In genomic region chr5:178371362-178372090, GRCh38 we compare ENCODE assay signal across 21 cellular contexts.
A peak's percentile ranks its signal among the peaks of the same experiment; 100 is the strongest.
DNase-seq lines count a peak whose midpoint lies in the region; ATAC-seq, FAIRE-seq and TF ChIP-seq lines count a peak whose summit lies in the region.
"Had no signal": no experiment of that assay in that cellular context is flagged by ENCODE, and none has a peak within 500 bp of the region (broad histone marks: within the 10 kb centered on the region; RNA-seq: fewer than 3 reads in every experiment).

No MANE protein-coding gene starts in this region.

- H3K9me3 ChIP-seq in liver (ENCODE audit: control insufficient read depth in 4 of 4, low read length in 3 of 4) (no peaks in the 10 kb centered on the region), HepG2 (ENCODE audit: low read length) (no peaks in the 10 kb centered on the region), vagina (no peaks in the 10 kb centered on the region), MM.1S (replicated peaks; ENCODE audit: insufficient read depth, low read length) (no peaks in the 10 kb centered on the region), adrenal gland (replicated peaks in 1 of 3) (no peaks in the 10 kb centered on the region)

- peaks cover 57% of the 10 kb centered on the region for H3K4me1 Mint-ChIP-seq in neural crest cell

- H4K20me1 ChIP-seq in HepG2 (ENCODE audit: insufficient read depth, low read length): no peaks in the 10 kb centered on the region
- H4K20me1 ChIP-seq in MM.1S (ENCODE audit: insufficient read depth, low read length): no peaks in the 10 kb centered on the region

- H3K27ac ChIP-seq in liver (ENCODE audit: low read depth in 1 of 2, low read length in 2 of 2) (peak overlapping the region; percentile 40 to 42), HepG2 (ENCODE audit: extremely low read length, insufficient read depth, low read length) (no peak overlapping the region), vagina (peak overlapping the region; percentile 76), MM.1S (ENCODE audit: low read length) (no peak overlapping the region), adrenal gland (peak overlapping the region in 2 of 5 donors; percentile 18 to 30)
- H3K27ac ChIP-seq: A549, epithelial cell of prostate, KMS-11, parathyroid adenoma had no signal

- H3K36me3 ChIP-seq in liver (ENCODE audit: control insufficient read depth in 4 of 4, insufficient read depth in 3 of 4, low read depth in 1 of 4, low read length in 3 of 4) (no peaks in the 10 kb centered on the region), HepG2 (replicated peaks in 1 of 2; ENCODE audit: control insufficient read depth in 1 of 2, insufficient read depth in 2 of 2, low read length in 2 of 2) (no peaks in the 10 kb centered on the region), vagina (no peaks in the 10 kb centered on the region), MM.1S (replicated peaks; ENCODE audit: insufficient read depth, low read length) (no peaks in the 10 kb centered on the region), adrenal gland (replicated peaks in 1 of 2) (no peaks in the 10 kb centered on the region)

- no peaks in the 10 kb centered on the region for H3F3A ChIP-seq in MM.1S (ENCODE audit: insufficient read depth, low read length)

- H3K36me3 Mint-ChIP-seq in neural crest cell (ENCODE audit: low read depth): peaks cover 8% of the 10 kb centered on the region

- POLR2A ChIA-PET in HepG2 (lab: Yijun Ruan, JAX): no interaction called here

- in situ Hi-C loops in HepG2 (cut with HindIII; ENCODE audit: extremely low pct_ligation_motif_present, low pct_unique_long_range_greater_than_20kb): no loop called here

- H3K9ac ChIP-seq in liver (ENCODE audit: low read depth in 1 of 2, low read length in 2 of 2) (no peak overlapping the region), HepG2 (ENCODE audit: insufficient read depth, low read depth, low read length) (no peak overlapping the region), MM.1S (ENCODE audit: low read length) (no peak overlapping the region)
- H3K9ac ChIP-seq: KMS-11, parathyroid adenoma had no signal

- no peaks in the 10 kb centered on the region for H3K9me2 ChIP-seq in MM.1S (replicated peaks; ENCODE audit: insufficient read depth, low read length)

- FAIRE-seq in HepG2 (lab: Jason Lieb, UNC): no peak
- FAIRE-seq: A549 had no signal

- no peaks in the 10 kb centered on the region for H3K79me2 ChIP-seq in HepG2 (ENCODE audit: insufficient read depth, low read length)
- no peaks in the 10 kb centered on the region for H3K79me2 ChIP-seq in MM.1S (ENCODE audit: low read length)
- H3K79me2 ChIP-seq: parathyroid adenoma had no signal

- CTCF ChIA-PET in HepG2 (lab: Yijun Ruan, JAX; ENCODE audit: low intra/inter-chr PET ratio, low total read pairs): no interaction called here

- BruUV-seq in HepG2 (replicated peaks; lab: Mats Ljungman, UMichigan): no TSS peak

- WGBS in liver: 68% methylated on average over 24 of the region's 24 CpGs
- 23% methylated on average over 11 of the region's 24 CpGs for WGBS in HepG2 (ENCODE audit: low lambda C conversion rate)
- 50 to 61% (median 55%) methylated on average over 13 to 24 of the region's 24 CpGs for WGBS in adrenal gland, 4 donors

- H2AFZ ChIP-seq in HepG2 (ENCODE audit: low read length): no peak overlapping the region
- H2AFZ ChIP-seq in MM.1S (ENCODE audit: low read length): no peak overlapping the region
- H2AFZ ChIP-seq: parathyroid adenoma had no signal

- TF ChIP-seq EP300 in HepG2 (IDR thresholded peaks at IDR 0.05; ENCODE audit: low read depth in 2 of 2, low read length in 2 of 2) (no peak), HepG2 (CRISPR knock-in tag; IDR thresholded peaks at IDR 0.05; ENCODE audit: borderline replicate concordance) (no peak)

- no peak for ATAC-seq in HepG2
- ATAC-seq: A549; activated CD4-positive, CD25-positive, alpha-beta regulatory T cell treated with anti-CD3 and anti-CD28 coated beads, Interleukin-2, amount 50 U/mL, for 24 hours; activated T-helper 17 cell treated with anti-CD3 and anti-CD28 coated beads, Interleukin-2, amount 50 U/mL, for 72 hours had no signal

- TF ChIP-seq RAD21 in liver (IDR thresholded peaks at IDR 0.05) (no peak), HepG2 (CRISPR knock-in tag; IDR thresholded peaks at IDR 0.05) (no peak)

- TF ChIP-seq CTCF in liver (IDR thresholded peaks at IDR 0.05; ENCODE audit: low read depth, low read length, missing input control): no peak
- TF ChIP-seq CTCF in HepG2 (CRISPR knock-in tag; IDR thresholded peaks at IDR 0.05): no peak
- no peak for TF ChIP-seq CTCF in neural crest cell (conservative IDR thresholded peaks at IDR 0.05)
- no peak for TF ChIP-seq CTCF in vagina (IDR thresholded peaks at IDR 0.05)
- no peak for TF ChIP-seq CTCF in MM.1S (IDR thresholded peaks at IDR 0.05; ENCODE audit: low read length)
- no peak for TF ChIP-seq CTCF in adrenal gland (IDR thresholded peaks at IDR 0.05)

- intact Hi-C loops in HepG2 (cut with micrococcal nuclease; ENCODE audit: unreplicated experiment): no loop called here
- intact Hi-C loops in vagina (cut with DNase I): no loop called here
- intact Hi-C loops in adrenal gland (cut with DNase I): no loop called here

- H3K27me3 Mint-ChIP-seq in neural crest cell (ENCODE audit: low read depth): no peaks in the 10 kb centered on the region

- H3K4me2 ChIP-seq in HepG2 (ENCODE audit: low read depth, low read length): no peak overlapping the region
- H3K4me2 ChIP-seq in MM.1S (ENCODE audit: low read depth, low read length): no peak overlapping the region
- H3K4me2 ChIP-seq: A549, KMS-11 had no signal

- peak overlapping the region; percentile 94 for H3K27ac Mint-ChIP-seq in neural crest cell (ENCODE audit: unreplicated experiment)
- H3K27ac Mint-ChIP-seq: activated T-helper 17 cell treated with anti-CD3 and anti-CD28 coated beads, Interleukin-2, amount 50 U/mL, for 72 hours; T-helper 1 cell treated with Interleukin-12 subunit alpha and Interleukin-12 subunit beta and Interleukin-4 antibody, amounts not matched to agents 30 μg/mL and 1 μg/mL, for 36 hours had no signal

- no peak for DNase-seq in HepG2 (ENCODE audit: low spot score)
- DNase-seq in fibroblast of the conjunctiva (ENCODE audit: low read depth): peak; percentile 6
- no peak for DNase-seq in neural crest cell (ENCODE audit: low read depth, low spot score)
- no peak for DNase-seq in vagina (ENCODE audit: extremely low spot score in 2 of 2)
- DNase-seq in SIG-M5 (lab: John Stamatoyannopoulos, UW): no peak
- no peak for DNase-seq in MM.1S
- no peak for DNase-seq in adrenal gland
- DNase-seq: amniotic stem cell; cortex of kidney; glutamatergic neuron; midbrain; stimulated activated CD4-positive, alpha-beta T cell treated with anti-CD3 and anti-CD28 coated beads, Interleukin-12 subunit alpha, Interleukin-12 subunit beta, amount 100 ng/mL, for 4 hours; stimulated activated naive CD4-positive, alpha-beta T cell treated with Interleukin-2 at 50 U/mL for 16 hours had no signal

- H3K4me3 ChIP-seq in liver (ENCODE audit: low read depth in 1 of 3, low read length in 3 of 3): no peak overlapping the region
- no peak overlapping the region for H3K4me3 ChIP-seq in HepG2 (replicated peaks in 1 of 3; ENCODE audit: insufficient read depth in 1 of 3, low read depth in 2 of 3, low read length in 3 of 3)
- H3K4me3 ChIP-seq in vagina: peak overlapping the region in 1 of 2 donors; percentile 13
- no peak overlapping the region for H3K4me3 ChIP-seq in MM.1S (ENCODE audit: low read length)
- no peak overlapping the region for H3K4me3 ChIP-seq in adrenal gland
- H3K4me3 ChIP-seq: A549 had no signal

- peaks cover 8% of the 10 kb centered on the region for H3K9me3 Mint-ChIP-seq in neural crest cell
- H3K9me3 Mint-ChIP-seq: T-helper 1 cell treated with Interleukin-12 subunit alpha and Interleukin-12 subunit beta and Interleukin-4 antibody, amounts not matched to agents 30 μg/mL and 1 μg/mL, for 36 hours had no signal

- TF ChIP-seq POLR2A in HepG2 (IDR thresholded peaks at IDR 0.05; ENCODE audit: insufficient read depth in 1 of 2, low read depth in 2 of 2, low read length in 2 of 2) (no peak), vagina (IDR thresholded peaks at IDR 0.05) (no peak), adrenal gland (IDR thresholded peaks at IDR 0.05) (no peak)

- H3K27me3 ChIP-seq in liver (ENCODE audit: control insufficient read depth in 4 of 4, insufficient read depth in 4 of 4, low read length in 3 of 4) (no peaks in the 10 kb centered on the region), HepG2 (ENCODE audit: control insufficient read depth in 1 of 2, insufficient read depth in 2 of 2, low read length in 2 of 2) (peaks cover 0 to 30% of the 10 kb centered on the region in 2 experiments; a peak in 4 of 5 replicates), vagina (no peaks in the 10 kb centered on the region), MM.1S (replicated peaks; ENCODE audit: insufficient read depth, low read length) (peaks cover 59% of the 10 kb centered on the region), adrenal gland (no peaks in the 10 kb centered on the region)

- peak overlapping the region; percentile 62 for H3K4me3 Mint-ChIP-seq in neural crest cell
- H3K4me3 Mint-ChIP-seq: activated T-helper 17 cell treated with anti-CD3 and anti-CD28 coated beads, Interleukin-2, amount 50 U/mL, for 72 hours; T-helper 1 cell treated with Interleukin-12 subunit alpha and Interleukin-12 subunit beta and Interleukin-4 antibody, amounts not matched to agents 30 μg/mL and 1 μg/mL, for 36 hours had no signal

- no peaks in the 10 kb centered on the region for H3K4me1 ChIP-seq in liver (ENCODE audit: control insufficient read depth in 4 of 4, insufficient read depth in 4 of 4, low read length in 3 of 4)
- H3K4me1 ChIP-seq in HepG2 (ENCODE audit: insufficient read depth, low read length): no peaks in the 10 kb centered on the region
- peaks cover 15% of the 10 kb centered on the region for H3K4me1 ChIP-seq in vagina
- no peaks in the 10 kb centered on the region for H3K4me1 ChIP-seq in MM.1S (ENCODE audit: low read length)
- H3K4me1 ChIP-seq in adrenal gland (replicated peaks in 1 of 2): no peaks in the 10 kb centered on the region
- H3K4me1 ChIP-seq: A549 had no signal

TF ChIP-seq in liver, 16 proteins besides CTCF, POLR2A, EP300 and RAD21 (continues in another document):
- no peak for TF ChIP-seq SP1 (IDR thresholded peaks at IDR 0.05)
- no peak for TF ChIP-seq EGR1 (IDR thresholded peaks at IDR 0.05; ENCODE audit: low read depth in 2 of 2)
- TF ChIP-seq HNF4A (conservative IDR thresholded peaks at IDR 0.05): no peak

TF ChIP-seq in HepG2, 621 proteins besides CTCF, POLR2A, EP300 and RAD21 (continues in another document):
- TF ChIP-seq REPIN1 (CRISPR knock-in tag; IDR thresholded peaks at IDR 0.05; ENCODE audit: borderline replicate concordance, low read depth): no peak
- no peak for TF ChIP-seq ZNF607 (CRISPR knock-in tag; IDR thresholded peaks at IDR 0.05; ENCODE audit: borderline replicate concordance)

Comparison
In these comparisons a context has a peak if more than half of its experiments do, and no peak if none do; other contexts are left out.
1. H3K27ac ChIP-seq: peak in liver (2 of 2) and vagina (single experiment); none in HepG2 (single experiment) and MM.1S (single experiment).